Comparison of ENCODE assay signal across 9 cellular contexts in the genomic region with DNA sequence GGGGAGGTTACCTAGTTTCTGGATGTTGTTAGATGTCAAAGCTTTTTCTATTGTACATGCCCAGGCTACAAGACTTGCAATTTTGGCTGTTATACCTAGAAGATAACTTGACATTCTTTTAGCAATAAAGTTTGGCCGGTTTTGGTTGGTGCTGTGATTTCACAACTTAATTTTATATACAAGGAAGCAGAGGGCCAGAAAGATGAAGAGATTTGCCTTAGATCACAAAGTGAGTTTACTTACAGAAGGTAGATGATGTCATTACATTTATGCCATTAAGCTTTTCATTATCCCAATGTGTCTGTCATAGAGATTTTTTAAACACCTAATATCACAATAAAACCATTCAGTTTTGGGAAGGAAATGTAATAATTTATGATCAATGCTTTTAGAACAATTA.
"Had no signal": no experiment of that assay in that cellular context is flagged by ENCODE, and none has a peak within 500 bp of the region (broad histone marks: within the 10 kb centered on the region; RNA-seq: fewer than 3 reads in every experiment).

No MANE protein-coding gene starts in this region.

- H3K9me3 ChIP-seq: HAP-1 had no signal

- ATAC-seq: GM23338, HCT116 had no signal

- H3K36me3 ChIP-seq: HAP-1 had no signal

- H3K4me2 ChIP-seq: GM23338, KMS-11 had no signal

- H3K4me3 ChIP-seq: GM23338, HAP-1 had no signal

- H2AFZ ChIP-seq: GM23338 had no signal

- DNase-seq: H7, HFFc6, Karpas-422, KBM-7 had no signal

- H3K4me1 ChIP-seq: HAP-1 had no signal

- H3K27ac ChIP-seq: HL-60, KMS-11 had no signal

- H3K9ac ChIP-seq: KMS-11 had no signal
